In the genomic region with DNA sequence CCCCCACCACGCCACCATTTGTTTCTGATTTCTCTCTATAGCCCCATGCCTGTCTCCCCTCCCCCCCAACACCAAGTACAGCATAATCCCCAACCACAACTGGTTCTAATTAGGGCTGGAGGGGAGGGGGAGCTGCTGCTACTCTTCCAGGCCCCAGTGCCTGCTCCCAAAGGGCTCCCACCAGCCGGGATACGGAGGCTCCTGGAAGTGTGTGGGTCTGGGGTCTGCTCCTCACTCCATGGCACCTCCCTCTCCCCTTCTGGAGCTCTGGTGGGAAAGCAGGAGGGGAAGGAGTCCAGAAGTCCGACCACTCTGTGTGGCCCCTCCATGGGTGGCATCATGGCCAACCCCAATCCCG, we compare ENCODE assay signal across 8 cellular contexts. TPM values are rescaled to one million over a fixed set of nuclear protein-coding genes. Genes with fewer than 3 reads are reported as not detected.
DNase-seq lines count a peak whose midpoint lies in the region; ATAC-seq and TF ChIP-seq lines count a peak whose summit lies in the region.

No MANE protein-coding gene starts in this region.

- no peak for TF ChIP-seq CTCF in 22Rv1 (IDR thresholded peaks at IDR 0.05)
- no peak for TF ChIP-seq CTCF in HFF-Myc (IDR thresholded peaks at IDR 0.05; ENCODE audit: low read depth, low read length, missing control alignments)

- H3K4me3 Mint-ChIP-seq in naive thymus-derived CD8-positive, alpha-beta T cell, result peak overlapping the region; percentile 42 to 94 (median 66)

- H3K27ac ChIP-seq in 22Rv1, result peak overlapping the region; percentile 98

- no peaks in the 10 kb centered on the region for H3K27me3 Mint-ChIP-seq in naive thymus-derived CD8-positive, alpha-beta T cell

- H3K36me3 Mint-ChIP-seq in naive thymus-derived CD8-positive, alpha-beta T cell, result peaks cover 0 to 56% (median 10%) of the 10 kb centered on the region in 3 donors

- H3K27ac Mint-ChIP-seq in naive thymus-derived CD8-positive, alpha-beta T cell, result peak overlapping the region; percentile 88 to 98 (median 96)

- no peak for DNase-seq in HFF-Myc (ENCODE audit: extremely low read depth, low read depth)
- peak; percentile 34 for DNase-seq in cerebellar cortex (ENCODE audit: low spot score)
- no peak for DNase-seq in naive thymus-derived CD8-positive, alpha-beta T cell
- DNase-seq in NCI-H345 (lab: John Stamatoyannopoulos, UW), result no peak
- DNase-seq in NCI-H1694 (lab: John Stamatoyannopoulos, UW), result no peak
- no peak for DNase-seq in GDM1 (lab: John Stamatoyannopoulos, UW)

- POLR2A ChIA-PET in naive thymus-derived CD8-positive, alpha-beta T cell (lab: Charles Lee), result interaction anchor here (1.7 to 10.1 kb wide), 4 partner anchors 30 to 49 kb away, joined by 5 to 126 read pairs (median 26); partner anchors contain the start of gene UPK2

- no peaks in the 10 kb centered on the region for H3K9me3 Mint-ChIP-seq in naive thymus-derived CD8-positive, alpha-beta T cell

- no peak for ATAC-seq in naive thymus-derived CD8-positive, alpha-beta T cell
- no peak for ATAC-seq in GM18868 (IDR thresholded peaks at IDR 0.05; ENCODE audit: unreplicated experiment)

- peaks cover 34 to 70% (median 57%) of the 10 kb centered on the region in 4 donors for H3K4me1 Mint-ChIP-seq in naive thymus-derived CD8-positive, alpha-beta T cell

- peak overlapping the region; percentile 29 for H3K4me3 ChIP-seq in HFF-Myc (replicated peaks; ENCODE audit: low read depth, low read length)

RNA-seq across cellular contexts. Expression of gene BCL9L, which starts 18.0 kb away (rescaled TPM):
- total RNA-seq in naive thymus-derived CD8-positive, alpha-beta T cell, result 100 to 1,000 TPM; 283 TPM
- 1 to 10 TPM; 3.1 to 8.7 (median 4.3) TPM for polyA plus RNA-seq in naive thymus-derived CD8-positive, alpha-beta T cell

RNA-seq across cellular contexts. Expression of gene CXCR5, which starts 24.0 kb away (rescaled TPM):
- total RNA-seq in naive thymus-derived CD8-positive, alpha-beta T cell, result 1 to 10 TPM; 3.2 to 3.5 TPM
- under 1 TPM; 0.17 to 0.63 (median 0.29) TPM for polyA plus RNA-seq in naive thymus-derived CD8-positive, alpha-beta T cell

RNA-seq across cellular contexts. Expression of gene UPK2, which starts 48.4 kb away (rescaled TPM):
- under 1 TPM in 1 of 2 experiments, not detected in 1; 0.52 TPM for total RNA-seq in naive thymus-derived CD8-positive, alpha-beta T cell
- polyA plus RNA-seq in naive thymus-derived CD8-positive, alpha-beta T cell, result under 1 TPM in 1 of 3 donors, not detected in 2; 0.22 TPM
